Comparison of ENCODE assay signal across 8 cellular contexts in genomic region chrX:136768469-136769084, GRCh38. TPM values are rescaled to one million over a fixed set of nuclear protein-coding genes. Genes with fewer than 3 reads are reported as not detected.
DNase-seq lines count a peak whose midpoint lies in the region; ATAC-seq and TF ChIP-seq lines count a peak whose summit lies in the region.

No MANE protein-coding gene starts in this region.

- peaks cover 32 to 70% (median 49%) of the 10 kb centered on the region in 4 donors for H3K4me1 Mint-ChIP-seq in CD4-positive, alpha-beta memory T cell
- peaks cover 69% of the 10 kb centered on the region for H3K4me1 Mint-ChIP-seq in activated naive CD4-positive, alpha-beta T cell treated with anti-CD3 and anti-CD28 coated beads, Interleukin-2, amount 50 U/mL, for 24 hours

- H3K9me2 ChIP-seq in PC-9 (ENCODE audit: insufficient read depth): no peaks in the 10 kb centered on the region; the same call in 1 of the 2 replicates

- peaks cover 4% of the 10 kb centered on the region for H3K36me3 ChIP-seq in CD4-positive, alpha-beta memory T cell (ENCODE audit: insufficient read depth, low read length)
- H3K36me3 ChIP-seq in PC-9 (ENCODE audit: low read depth): no peaks in the 10 kb centered on the region

- peak overlapping the region; percentile 82 to 97 (median 93) for H3K27ac Mint-ChIP-seq in CD4-positive, alpha-beta memory T cell
- H3K27ac Mint-ChIP-seq in activated naive CD4-positive, alpha-beta T cell treated with anti-CD3 and anti-CD28 coated beads, Interleukin-2, amount 50 U/mL, for 24 hours: peak overlapping the region; percentile 89

- H3K9me3 ChIP-seq in CD4-positive, alpha-beta memory T cell (ENCODE audit: control insufficient read depth in 1 of 2, low read length in 2 of 2): no peaks in the 10 kb centered on the region
- H3K9me3 ChIP-seq in PC-9 (ENCODE audit: insufficient read depth, low read depth) (no peaks in the 10 kb centered on the region), right cardiac atrium (ENCODE audit: control insufficient read depth, low read length) (no peaks in the 10 kb centered on the region)

- peak overlapping the region in 1 of 2 donors; percentile 22 for H3K4me3 ChIP-seq in CD4-positive, alpha-beta memory T cell (ENCODE audit: low read length in 2 of 2)
- H3K4me3 ChIP-seq in PC-9 (no peak overlapping the region), right cardiac atrium (ENCODE audit: low read length) (no peak overlapping the region)

- intact Hi-C loops in CD4-positive, alpha-beta memory T cell (cut with micrococcal nuclease): loop anchor here (1.0 to 5.0 kb wide), 2 partner anchors 11 to 44 kb away; no protein-coding TSS in a partner anchor
- intact Hi-C loops in PC-9 (cut with micrococcal nuclease; ENCODE audit: unreplicated experiment) (no loop called here), right cardiac atrium (cut with DNase I) (no loop called here)

- H3K4me1 ChIP-seq in CD4-positive, alpha-beta memory T cell (ENCODE audit: insufficient read depth, low read length): peaks cover 64% of the 10 kb centered on the region
- H3K4me1 ChIP-seq in PC-9 (replicated peaks; ENCODE audit: insufficient read depth) (peaks cover 12% of the 10 kb centered on the region), right cardiac atrium (ENCODE audit: control insufficient read depth, insufficient read depth, low read length) (no peaks in the 10 kb centered on the region)

- 35% methylated on average over 7 of the region's 7 CpGs for whole genome bisulfite sequencing in right cardiac atrium

- no peaks in the 10 kb centered on the region for H4K20me1 ChIP-seq in PC-9 (ENCODE audit: insufficient read depth)

- POLR2A ChIA-PET in CD4-positive, alpha-beta memory T cell (lab: Charles Lee; ENCODE audit: partially characterized antibody): interaction anchor here (0.6 to 6.4 kb wide), 9 partner anchors 11 to 112 kb away, joined by 3 to 66 read pairs (median 4); partner anchors contain the start of genes ARHGEF6 and RBMX
- POLR2A ChIA-PET in PC-9 (lab: Charles Lee; ENCODE audit: unreplicated experiment): no interaction called here

- H3K27me3 Mint-ChIP-seq in CD4-positive, alpha-beta memory T cell: no peaks in the 10 kb centered on the region
- H3K27me3 Mint-ChIP-seq in activated naive CD4-positive, alpha-beta T cell treated with anti-CD3 and anti-CD28 coated beads, Interleukin-2, amount 50 U/mL, for 24 hours: no peaks in the 10 kb centered on the region

- H3F3A ChIP-seq in PC-9 (ENCODE audit: insufficient read depth, low read depth): peaks cover 7% of the 10 kb centered on the region; the same call in 1 of the 2 replicates

- H3K27ac ChIP-seq in CD4-positive, alpha-beta memory T cell (ENCODE audit: low read depth, low read length): peak overlapping the region; percentile 51
- H3K27ac ChIP-seq in PC-9 (no peak overlapping the region), right cardiac atrium (ENCODE audit: low read length) (peak overlapping the region; percentile 72)

- ATAC-seq in right cardiac atrium: peak; percentile 32 to 55
- ATAC-seq in HG03139 (IDR thresholded peaks at IDR 0.05; ENCODE audit: unreplicated experiment): no peak

- peak overlapping the region; percentile 77 to 96 (median 82) for H3K4me3 Mint-ChIP-seq in CD4-positive, alpha-beta memory T cell
- H3K4me3 Mint-ChIP-seq in activated naive CD4-positive, alpha-beta T cell treated with anti-CD3 and anti-CD28 coated beads, Interleukin-2, amount 50 U/mL, for 24 hours: peak overlapping the region; percentile 84

- H3K4me2 ChIP-seq in PC-9: peak overlapping the region; percentile 83

- CTCF ChIA-PET in CD4-positive, alpha-beta memory T cell (lab: Charles Lee; ENCODE audit: partially characterized antibody): interaction anchor here (1.2 to 1.7 kb wide), 3 partner anchors 9 to 73 kb away, joined by 3 to 5 read pairs (median 3); no protein-coding TSS in a partner anchor
- CTCF ChIA-PET in PC-9 (lab: Charles Lee): interaction anchor here (0.7 kb wide), 1 partner anchor 275 kb away, joined by 8 read pairs; no protein-coding TSS in a partner anchor

- H2AFZ ChIP-seq in PC-9: peak overlapping the region; percentile 59; the same call in 1 of the 2 replicates

- peaks cover 4 to 29% of the 10 kb centered on the region in 2 donors for H3K36me3 Mint-ChIP-seq in CD4-positive, alpha-beta memory T cell
- H3K36me3 Mint-ChIP-seq in activated naive CD4-positive, alpha-beta T cell treated with anti-CD3 and anti-CD28 coated beads, Interleukin-2, amount 50 U/mL, for 24 hours: no peaks in the 10 kb centered on the region

- peak in 3 of 5 donors; percentile 30 to 76 (median 31) for DNase-seq in CD4-positive, alpha-beta memory T cell
- DNase-seq in GOT3 (lab: John Stamatoyannopoulos, UW): peak; percentile 43
- peak in 1 of 2 experiments; percentile 76 for DNase-seq in PC-9
- peak; percentile 62 to 71 (median 65) for DNase-seq in right cardiac atrium
- peak; percentile 53 to 59 for DNase-seq in stimulated activated CD4-positive, alpha-beta T cell treated with anti-CD3 and anti-CD28 coated beads, Interleukin-2, amount 100 ng/mL, for 24 hours
- DNase-seq in cortex of kidney (lab: John Stamatoyannopoulos, UW): no peak

- H3K79me2 ChIP-seq in PC-9 (ENCODE audit: low read depth): no peaks in the 10 kb centered on the region

- H3K9me3 Mint-ChIP-seq in CD4-positive, alpha-beta memory T cell: no peaks in the 10 kb centered on the region
- H3K9me3 Mint-ChIP-seq in activated naive CD4-positive, alpha-beta T cell treated with anti-CD3 and anti-CD28 coated beads, Interleukin-2, amount 50 U/mL, for 24 hours: no peaks in the 10 kb centered on the region

- no TSS peak for BruUV-seq in PC-9 (replicated peaks; lab: Mats Ljungman, UMichigan)

- TF ChIP-seq CTCF in PC-9 (conservative IDR thresholded peaks at IDR 0.05): no peak

- no peaks in the 10 kb centered on the region for H3K27me3 ChIP-seq in CD4-positive, alpha-beta memory T cell (ENCODE audit: insufficient read depth, low read length)
- H3K27me3 ChIP-seq in PC-9 (ENCODE audit: insufficient read depth, low read depth) (no peaks in the 10 kb centered on the region), right cardiac atrium (ENCODE audit: control insufficient read depth, insufficient read depth) (no peaks in the 10 kb centered on the region)

RNA-seq across cellular contexts. Expression of gene ARHGEF6, which starts 12.2 kb away (rescaled TPM):
- total RNA-seq in CD4-positive, alpha-beta memory T cell: 10 to 100 TPM; 81.3 to 83.4 TPM
- 10 to 100 TPM; 77.7 to 86.1 TPM for polyA plus RNA-seq in CD4-positive, alpha-beta memory T cell
- total RNA-seq in PC-9 (2021) (0.08 and 0.09 TPM in 2 replicates), right cardiac atrium (10 to 100 TPM; 36.1 to 43.2 (median 38.6) TPM)
- 17.1 TPM for polyA plus RNA-seq in right cardiac atrium

Comparison
In these comparisons a context has a peak if more than half of its experiments do, and no peak if none do; other contexts are left out.
1. RNA of gene ARHGEF6, which starts 12.2 kb away (total RNA-seq): 81.3 to 83.4 TPM in CD4-positive, alpha-beta memory T cell and 36.1 to 43.2 TPM in right cardiac atrium; 0.08 to 0.09 TPM in PC-9; every median in the first group is over 10 times any median in the second.